In the genomic region with DNA sequence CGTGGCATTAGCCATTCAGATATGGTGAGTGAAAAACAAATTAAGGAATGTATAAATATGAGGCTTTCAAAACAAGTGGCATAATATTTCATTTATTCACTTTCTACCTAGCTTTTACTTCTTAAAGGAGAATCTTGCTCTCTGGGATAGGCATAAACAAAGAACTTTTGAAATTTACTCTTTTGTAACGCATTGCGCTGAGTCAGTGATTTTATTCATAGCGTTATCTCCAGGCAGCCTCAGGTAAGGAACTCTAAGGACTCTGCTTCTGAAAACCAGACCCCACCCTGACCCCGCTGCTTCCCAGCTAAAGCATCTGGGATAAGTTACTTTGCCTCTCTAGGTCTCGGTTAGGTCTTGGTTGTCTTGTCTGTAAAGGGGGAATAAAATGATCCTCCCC, we compare ENCODE assay signal across 24 cellular contexts.
A peak's percentile ranks its signal among the peaks of the same experiment; 100 is the strongest.
DNase-seq lines count a peak whose midpoint lies in the region; ATAC-seq, FAIRE-seq and TF ChIP-seq lines count a peak whose summit lies in the region.
"Had no signal": no experiment of that assay in that cellular context is flagged by ENCODE, and none has a peak within 500 bp of the region (broad histone marks: within the 10 kb centered on the region; RNA-seq: fewer than 3 reads in every experiment).

No MANE protein-coding gene starts in this region.

- no peak for TF ChIP-seq EP300 in A549 (IDR thresholded peaks at IDR 0.05)
- no peak for TF ChIP-seq EP300 in stomach (IDR thresholded peaks at IDR 0.05)

- FAIRE-seq in A549 (lab: Jason Lieb, UNC): no peak
- FAIRE-seq: A204.1, D721Med, G401.6, GM12891, GM18507 had no signal

- H3K27me3 ChIP-seq in Caco-2 (replicated peaks; ENCODE audit: control insufficient read depth, insufficient read depth, low read length) (no peaks in the 10 kb centered on the region), hepatocyte (no peaks in the 10 kb centered on the region), stomach (no peaks in the 10 kb centered on the region), A673 (replicated peaks; ENCODE audit: insufficient read depth, low read depth, low read length, poor library complexity) (no peaks in the 10 kb centered on the region)
- H3K27me3 ChIP-seq: BLaER1 had no signal

- peaks cover 10% of the 10 kb centered on the region for H3K9me3 Mint-ChIP-seq in Caco-2 (ENCODE audit: unreplicated experiment)

- no peaks in the 10 kb centered on the region for H4K20me1 ChIP-seq in hepatocyte (ENCODE audit: insufficient read depth, poor library complexity, severe bottlenecking)
- H4K20me1 ChIP-seq: BLaER1 had no signal

- peaks cover 26% of the 10 kb centered on the region for H3K36me3 Mint-ChIP-seq in Caco-2 (ENCODE audit: insufficient read depth, unreplicated experiment)
- H3K36me3 Mint-ChIP-seq: CD4-positive, alpha-beta memory T cell; CD4-positive, CD25-positive, alpha-beta regulatory T cell had no signal

- no peak for ATAC-seq in A549
- ATAC-seq in GM19467 (IDR thresholded peaks at IDR 0.05; ENCODE audit: unreplicated experiment): no peak

- H3K27ac ChIP-seq in A549 (peak overlapping the region; percentile 79 to 85), hepatocyte (peak overlapping the region; percentile 96), stomach (peak overlapping the region in 4 of 5 donors; percentile 36 to 76 (median 60)), A673 (ENCODE audit: low read depth, low read length, poor library complexity, severe bottlenecking) (no peak overlapping the region)
- H3K27ac ChIP-seq: BLaER1 had no signal

- CTCF ChIA-PET in A549 (lab: Yijun Ruan, JAX): no interaction called here
- CTCF ChIA-PET in Caco-2 (lab: Charles Lee): interaction anchor here (0.6 to 2.0 kb wide), 7 partner anchors 8 to 726 kb away, joined by 3 to 10 read pairs (median 3); no protein-coding TSS in a partner anchor
- CTCF ChIA-PET in A673 (lab: Charles Lee): no interaction called here

- H3K9me3 ChIP-seq in A549 (peaks cover 15% of the 10 kb centered on the region), Caco-2 (peaks cover 45% of the 10 kb centered on the region), hepatocyte (ENCODE audit: low read depth) (no peaks in the 10 kb centered on the region), stomach (peaks cover 8 to 14% (median 11%) of the 10 kb centered on the region in 4 donors), A673 (ENCODE audit: low read depth, low read length, poor library complexity, severe bottlenecking) (peaks cover 7% of the 10 kb centered on the region)
- H3K9me3 ChIP-seq: BE2C had no signal

- H3K79me2 ChIP-seq in hepatocyte: no peaks in the 10 kb centered on the region

- TF ChIP-seq RAD21 in A549 (conservative IDR thresholded peaks at IDR 0.05 in 1 of 2, IDR thresholded peaks at IDR 0.05 in 1 of 2): no peak

- intact Hi-C loops in Caco-2 (cut with micrococcal nuclease; ENCODE audit: unreplicated experiment): no loop called here
- intact Hi-C loops in stomach (cut with DNase I; ENCODE audit: low total_unique reads): no loop called here
- intact Hi-C loops in A673 (cut with micrococcal nuclease; ENCODE audit: unreplicated experiment): no loop called here
- intact Hi-C loops in lower leg skin (cut with DNase I; ENCODE audit: low total_unique reads): no loop called here

- peak overlapping the region; percentile 95 for H3K27ac Mint-ChIP-seq in Caco-2 (ENCODE audit: unreplicated experiment)
- H3K27ac Mint-ChIP-seq: CD14-positive monocyte; CD4-positive, alpha-beta memory T cell; CD4-positive, CD25-positive, alpha-beta regulatory T cell; CD8-positive, alpha-beta memory T cell had no signal

- WGBS in A549 (ENCODE audit: missing lambda C conversion rate): 67% methylated on average over 6 of the region's 6 CpGs
- WGBS in hepatocyte (ENCODE audit: low lambda C conversion rate, missing lambda C conversion rate): 91% methylated on average over 6 of the region's 6 CpGs
- 42 to 71% (median 62%) methylated on average over 6 of the region's 6 CpGs for WGBS in stomach, 5 donors
- WGBS in lower leg skin, 2 donors: 79 to 82% methylated on average over 6 of the region's 6 CpGs

- H3K36me3 ChIP-seq in Caco-2 (ENCODE audit: control insufficient read depth, insufficient read depth, low read length) (no peaks in the 10 kb centered on the region), hepatocyte (replicated peaks; ENCODE audit: insufficient read depth, low read depth) (no peaks in the 10 kb centered on the region), stomach (no peaks in the 10 kb centered on the region), A673 (ENCODE audit: insufficient read depth, low read length, poor library complexity, severe bottlenecking) (no peaks in the 10 kb centered on the region)
- H3K36me3 ChIP-seq: BE2C, BLaER1 had no signal

- H3K4me1 Mint-ChIP-seq in Caco-2 (ENCODE audit: low read depth, unreplicated experiment): peaks cover 26% of the 10 kb centered on the region
- H3K4me1 Mint-ChIP-seq: CD14-positive monocyte; CD4-positive, alpha-beta memory T cell; CD4-positive, CD25-positive, alpha-beta regulatory T cell; CD8-positive, alpha-beta memory T cell had no signal

- no peak for DNase-seq in A549 (ENCODE audit: low read depth in 1 of 2, low spot score in 1 of 2)
- DNase-seq in Caco-2: peak in 1 of 2 experiments; percentile 11
- DNase-seq in hepatocyte (ENCODE audit: low spot score): no peak
- DNase-seq in stomach: no peak
- DNase-seq in A673 (ENCODE audit: low spot score): no peak
- no peak for DNase-seq in lower leg skin (ENCODE audit: low spot score in 2 of 2)
- DNase-seq: 8988T; ACHN; BE2C; C1 segment of cervical spinal cord; CD4-positive, alpha-beta memory T cell; CD4-positive, CD25-positive, alpha-beta regulatory T cell; CD8-positive, alpha-beta memory T cell; COR-L47; DMS79 treated with DMSO at 0.1 percent for 48 hours; GF-D8 had no signal

- BruUV-seq in Caco-2 (replicated peaks; lab: Mats Ljungman, UMichigan) (TSS peak; percentile 88), A673 (replicated peaks; lab: Mats Ljungman, UMichigan) (no TSS peak)

- POLR2A ChIA-PET in A549 (lab: Yijun Ruan, JAX) (no interaction called here), Caco-2 (lab: Charles Lee) (interaction anchor here (0.6 to 1.8 kb wide), 5 partner anchors 26 to 118 kb away, joined by 3 to 8 read pairs (median 4); no protein-coding TSS in a partner anchor), A673 (lab: Charles Lee; ENCODE audit: low non-redundant PET) (no interaction called here)

- no peaks in the 10 kb centered on the region for H3K27me3 Mint-ChIP-seq in Caco-2 (ENCODE audit: insufficient read depth, unreplicated experiment)

- TF ChIP-seq CTCF in A549 (IDR thresholded peaks at IDR 0.05): no peak
- TF ChIP-seq CTCF in Caco-2 (IDR thresholded peaks at IDR 0.05; ENCODE audit: insufficient read depth in 1 of 2, low read depth in 1 of 2, low read length in 1 of 2, severe bottlenecking in 1 of 2, unreplicated experiment in 1 of 2): no peak
- TF ChIP-seq CTCF in hepatocyte (IDR thresholded peaks at IDR 0.05; ENCODE audit: poor library complexity): no peak
- no peak for TF ChIP-seq CTCF in stomach (IDR thresholded peaks at IDR 0.05)
- no peak for TF ChIP-seq CTCF in A673 (conservative IDR thresholded peaks at IDR 0.05; ENCODE audit: low read depth, low read length)
- no peak for TF ChIP-seq CTCF in lower leg skin (IDR thresholded peaks at IDR 0.05)

- H3K4me3 Mint-ChIP-seq in Caco-2 (ENCODE audit: unreplicated experiment): peak overlapping the region; percentile 72
- H3K4me3 Mint-ChIP-seq: CD14-positive monocyte; CD4-positive, alpha-beta memory T cell; CD4-positive, CD25-positive, alpha-beta regulatory T cell; CD8-positive, alpha-beta memory T cell had no signal

- TF ChIP-seq POLR2A in A549 (IDR thresholded peaks at IDR 0.05; ENCODE audit: low read length): no peak
- no peak for TF ChIP-seq POLR2A in stomach (IDR thresholded peaks at IDR 0.05)
- TF ChIP-seq POLR2A in lower leg skin (IDR thresholded peaks at IDR 0.05): no peak

- H3K4me2 ChIP-seq in A549: peak overlapping the region; percentile 76
- H3K4me2 ChIP-seq in hepatocyte: peak overlapping the region; percentile 41
- H3K4me2 ChIP-seq: BLaER1 had no signal

- H3K9me2 ChIP-seq in hepatocyte (replicated peaks; ENCODE audit: insufficient read depth): no peaks in the 10 kb centered on the region

- peaks cover 30% of the 10 kb centered on the region for H3K4me1 ChIP-seq in A549
- peaks cover 59% of the 10 kb centered on the region for H3K4me1 ChIP-seq in Caco-2
- peaks cover 17% of the 10 kb centered on the region for H3K4me1 ChIP-seq in hepatocyte (ENCODE audit: insufficient read depth)
- H3K4me1 ChIP-seq in stomach: peaks cover 0 to 18% (median 0%) of the 10 kb centered on the region in 4 donors
- H3K4me1 ChIP-seq in A673 (ENCODE audit: insufficient read depth, low read length, poor library complexity, severe bottlenecking): no peaks in the 10 kb centered on the region
- H3K4me1 ChIP-seq: BE2C, BLaER1 had no signal

- H2AFZ ChIP-seq in hepatocyte: no peak overlapping the region

- H3K4me3 ChIP-seq in A549: peak overlapping the region; percentile 23; the same call in 1 of the 3 replicates
- no peak overlapping the region for H3K4me3 ChIP-seq in Caco-2 (ENCODE audit: low read depth, low read length)
- H3K4me3 ChIP-seq in hepatocyte: no peak overlapping the region
- H3K4me3 ChIP-seq in stomach: no peak overlapping the region
- no peak overlapping the region for H3K4me3 ChIP-seq in A673 (ENCODE audit: low read depth, low read length, poor library complexity, severe bottlenecking)
- no peak overlapping the region for H3K4me3 ChIP-seq in lower leg skin (ENCODE audit: low read depth, poor library complexity, severe bottlenecking)
- H3K4me3 ChIP-seq: BLaER1 had no signal

TF ChIP-seq in A549, 52 proteins besides CTCF, POLR2A, EP300 and RAD21 (continues in another document):
- TF ChIP-seq, protein P1, sequence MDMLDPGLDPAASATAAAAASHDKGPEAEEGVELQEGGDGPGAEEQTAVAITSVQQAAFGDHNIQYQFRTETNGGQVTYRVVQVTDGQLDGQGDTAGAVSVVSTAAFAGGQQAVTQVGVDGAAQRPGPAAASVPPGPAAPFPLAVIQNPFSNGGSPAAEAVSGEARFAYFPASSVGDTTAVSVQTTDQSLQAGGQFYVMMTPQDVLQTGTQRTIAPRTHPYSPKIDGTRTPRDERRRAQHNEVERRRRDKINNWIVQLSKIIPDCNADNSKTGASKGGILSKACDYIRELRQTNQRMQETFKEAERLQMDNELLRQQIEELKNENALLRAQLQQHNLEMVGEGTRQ (IDR thresholded peaks at IDR 0.05): no peak
- no peak for TF ChIP-seq CHD2 (IDR thresholded peaks at IDR 0.05; ENCODE audit: low read length, partially characterized antibody)
- TF ChIP-seq PHF8 (IDR thresholded peaks at IDR 0.05; ENCODE audit: borderline replicate concordance, low read depth): no peak
- no peak for TF ChIP-seq HOXA7 (CRISPR knock-in tag; IDR thresholded peaks at IDR 0.05)
- no peak for TF ChIP-seq ZNF302 (CRISPR knock-in tag; IDR thresholded peaks at IDR 0.05)
- TF ChIP-seq GATA3 (IDR thresholded peaks at IDR 0.05; ENCODE audit: borderline replicate concordance): no peak
- TF ChIP-seq, protein P2, sequence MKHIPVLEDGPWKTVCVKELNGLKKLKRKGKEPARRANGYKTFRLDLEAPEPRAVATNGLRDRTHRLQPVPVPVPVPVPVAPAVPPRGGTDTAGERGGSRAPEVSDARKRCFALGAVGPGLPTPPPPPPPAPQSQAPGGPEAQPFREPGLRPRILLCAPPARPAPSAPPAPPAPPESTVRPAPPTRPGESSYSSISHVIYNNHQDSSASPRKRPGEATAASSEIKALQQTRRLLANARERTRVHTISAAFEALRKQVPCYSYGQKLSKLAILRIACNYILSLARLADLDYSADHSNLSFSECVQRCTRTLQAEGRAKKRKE (CRISPR knock-in tag; IDR thresholded peaks at IDR 0.05; ENCODE audit: low read depth): no peak
